8 cellular contexts compared by ENCODE assay signal in the genomic region with DNA sequence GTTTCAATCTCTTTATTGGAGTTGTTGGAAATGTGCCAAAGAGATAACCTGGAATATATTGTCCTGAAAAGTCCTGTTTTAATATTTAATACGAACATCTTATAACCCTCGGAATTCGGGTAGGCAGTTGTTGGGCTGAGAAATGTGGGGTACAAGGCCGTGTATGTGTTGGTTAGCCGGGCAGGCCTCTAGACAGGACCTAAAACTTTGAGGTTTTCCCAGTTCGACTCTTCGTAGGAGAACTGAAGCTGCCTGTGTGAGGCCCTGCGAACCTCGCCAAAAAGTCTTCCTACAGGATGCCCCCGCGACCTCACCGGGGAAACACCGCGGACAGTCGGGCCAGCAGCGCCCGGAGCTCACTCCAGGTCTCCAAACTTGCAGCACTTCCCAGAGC. TPM values are rescaled to one million over a fixed set of nuclear protein-coding genes. Genes with fewer than 3 reads are reported as not detected.
A peak's percentile ranks its signal among the peaks of the same experiment; 100 is the strongest.
DNase-seq lines count a peak whose midpoint lies in the region; ATAC-seq and TF ChIP-seq lines count a peak whose summit lies in the region.

No MANE protein-coding gene starts in this region.

- intact Hi-C loops in left ventricle myocardium superior (cut with micrococcal nuclease) = no loop called here

- no peaks in the 10 kb centered on the region for H3K36me3 ChIP-seq in right atrium auricular region
- no peaks in the 10 kb centered on the region for H3K36me3 ChIP-seq in WERI-Rb-1
- H3K36me3 ChIP-seq in iPS-18a (ENCODE audit: control insufficient read depth, low read depth, low read length) = no peaks in the 10 kb centered on the region

- H3K4me1 ChIP-seq in right atrium auricular region (peaks cover 0 to 37% of the 10 kb centered on the region in 2 donors), iPS-18a (ENCODE audit: control insufficient read depth, low read depth, low read length) (peaks cover 25% of the 10 kb centered on the region)

- ATAC-seq in left ventricle myocardium superior (no peak), omental fat pad (ENCODE audit: low FRiP score) (no peak), HG03280 (IDR thresholded peaks at IDR 0.05; ENCODE audit: unreplicated experiment) (no peak)

- H3K4me3 ChIP-seq in right atrium auricular region (peak overlapping the region; percentile 72 to 74), WERI-Rb-1 (ENCODE audit: low read depth, low read length) (peak overlapping the region; percentile 95), iPS-18a (ENCODE audit: low read length) (peak overlapping the region; percentile 77)

- H3K27me3 ChIP-seq in right atrium auricular region (no peaks in the 10 kb centered on the region), WERI-Rb-1 (ENCODE audit: insufficient read depth, low read depth, severe bottlenecking) (no peaks in the 10 kb centered on the region), iPS-18a (ENCODE audit: control insufficient read depth, insufficient read depth, low read length) (peaks cover 35% of the 10 kb centered on the region)

- DNase-seq in right atrium auricular region (ENCODE audit: low spot score) (no peak), left ventricle myocardium superior (no peak), WERI-Rb-1 (no peak), superior temporal gyrus (ENCODE audit: extremely low spot score) (peak; percentile 47), omental fat pad (ENCODE audit: low spot score) (no peak)
- no peak for DNase-seq in stimulated activated CD4-positive, alpha-beta T cell treated with anti-CD3 and anti-CD28 coated beads, Interleukin-2, amount 100 ng/mL, for 48 hours

- no peak for TF ChIP-seq CTCF in right atrium auricular region (IDR thresholded peaks at IDR 0.05)
- TF ChIP-seq CTCF in WERI-Rb-1 (IDR thresholded peaks at IDR 0.05; ENCODE audit: low read depth, low read length) = no peak
- no peak for TF ChIP-seq CTCF in omental fat pad (IDR thresholded peaks at IDR 0.05)

- no peaks in the 10 kb centered on the region for H3K9me3 ChIP-seq in right atrium auricular region
- no peaks in the 10 kb centered on the region for H3K9me3 ChIP-seq in WERI-Rb-1 (ENCODE audit: severe bottlenecking)
- no peaks in the 10 kb centered on the region for H3K9me3 ChIP-seq in iPS-18a (ENCODE audit: control insufficient read depth, low read depth, low read length)

- H3K27ac ChIP-seq in right atrium auricular region (peak overlapping the region; percentile 91), WERI-Rb-1 (peak overlapping the region; percentile 86), iPS-18a (ENCODE audit: low read length) (no peak overlapping the region)

- peak overlapping the region; percentile 44 for H3K9ac ChIP-seq in iPS-18a (ENCODE audit: low read length)

RNA-seq across cellular contexts. Expression of gene TJP2, which starts 0.6 kb away (rescaled TPM):
- total RNA-seq in right atrium auricular region (10 to 100 TPM; 46.3 to 51.7 TPM), left ventricle myocardium superior (123 TPM), omental fat pad (100 to 1,000 TPM; 114 to 221 (median 156) TPM)
